In genomic region chr3:73665317-73665716, GRCh38 we compare ENCODE assay signal across 16 cellular contexts. TPM values are rescaled to one million over a fixed set of nuclear protein-coding genes. Genes with fewer than 3 reads are reported as not detected.
A peak's percentile ranks its signal among the peaks of the same experiment; 100 is the strongest.
DNase-seq lines count a peak whose midpoint lies in the region; TF ChIP-seq lines count a peak whose summit lies in the region.
"Had no signal": no experiment of that assay in that cellular context is flagged by ENCODE, and none has a peak within 500 bp of the region (broad histone marks: within the 10 kb centered on the region; RNA-seq: fewer than 3 reads in every experiment).

No MANE protein-coding gene starts in this region.

- no peak overlapping the region for H3K4me3 Mint-ChIP-seq in type B pancreatic cell
- H3K4me3 Mint-ChIP-seq: CD14-positive monocyte; CD8-positive, alpha-beta T cell; H9 had no signal

- TF ChIP-seq CTCF in KMS-11 (conservative IDR thresholded peaks at IDR 0.05; ENCODE audit: low read depth, low read length) (no peak), type B pancreatic cell (conservative IDR thresholded peaks at IDR 0.05) (no peak)

- H3K9ac ChIP-seq in BLaER1 (no peak overlapping the region), KMS-11 (no peak overlapping the region)

- H3K27ac Mint-ChIP-seq in type B pancreatic cell = peak overlapping the region; percentile 32
- H3K27ac Mint-ChIP-seq: CD14-positive monocyte; CD8-positive, alpha-beta T cell; H9 had no signal

- H3K36me3 ChIP-seq in BLaER1 (no peaks in the 10 kb centered on the region), KMS-11 (ENCODE audit: insufficient read depth) (no peaks in the 10 kb centered on the region)
- H3K36me3 ChIP-seq: BE2C had no signal

- H3K36me3 Mint-ChIP-seq in type B pancreatic cell = no peaks in the 10 kb centered on the region
- H3K36me3 Mint-ChIP-seq: CD14-positive monocyte; CD8-positive, alpha-beta T cell had no signal

- H3K27ac ChIP-seq in BLaER1 = no peak overlapping the region
- peak overlapping the region; percentile 61; the same call in 1 of the 2 replicates for H3K27ac ChIP-seq in KMS-11
- H3K27ac ChIP-seq: A549 had no signal

- H3K4me3 ChIP-seq in BLaER1 (no peak overlapping the region), KMS-11 (IDR thresholded peaks at IDR 0.05; ENCODE audit: insufficient read depth, low read depth, low read length) (no peak overlapping the region)
- H3K4me3 ChIP-seq: A549 had no signal

- H3K4me2 ChIP-seq in BLaER1 = peak overlapping the region; percentile 62; the same call in 1 of the 2 replicates
- H3K4me2 ChIP-seq in KMS-11 = 0 out of 2 replicates have a peak overlapping the region, but pooled peaks have one; percentile 73
- H3K4me2 ChIP-seq: A549 had no signal

- no peaks in the 10 kb centered on the region for H3K79me2 ChIP-seq in KMS-11 (ENCODE audit: insufficient read depth, low read depth)

- no peaks in the 10 kb centered on the region for H3K27me3 Mint-ChIP-seq in type B pancreatic cell

- no peak overlapping the region; the same call in 1 of the 2 replicates for H2AFZ ChIP-seq in KMS-11 (ENCODE audit: low read depth)

- H3K4me1 ChIP-seq in BLaER1 (peaks cover 24% of the 10 kb centered on the region), KMS-11 (ENCODE audit: low read depth, poor library complexity, severe bottlenecking) (peaks cover 30% of the 10 kb centered on the region)
- H3K4me1 ChIP-seq: A549, BE2C had no signal

- DNase-seq in SK-N-DZ (ENCODE audit: low spot score) (peak; percentile 82), type B pancreatic cell (ENCODE audit: extremely low spot score, unreplicated experiment) (no peak), SHP77 treated with DMSO at 0.1 percent for 48 hours (lab: John Stamatoyannopoulos, UW) (no peak), SKM-1 (lab: John Stamatoyannopoulos, UW; ENCODE audit: unreplicated experiment) (no peak)
- DNase-seq in activated CD8-positive, alpha-beta memory T cell treated with anti-CD3 and anti-CD28 coated beads, Interleukin-2, amount 50 U/mL, for 4 hours = no peak
- DNase-seq: BE2C; Caco-2; CD8-positive, alpha-beta T cell; DND-41; GDM1; GOT3; H9 had no signal

- peaks cover 22% of the 10 kb centered on the region for H3K4me1 Mint-ChIP-seq in type B pancreatic cell (ENCODE audit: unreplicated experiment)
- H3K4me1 Mint-ChIP-seq: CD14-positive monocyte had no signal

- H3K9me3 ChIP-seq in BLaER1 = no peaks in the 10 kb centered on the region
- H3K9me3 ChIP-seq: A549, BE2C, Caco-2 had no signal

- H4K20me1 ChIP-seq in BLaER1 = no peaks in the 10 kb centered on the region
- H4K20me1 ChIP-seq in KMS-11 (ENCODE audit: insufficient read depth) = no peaks in the 10 kb centered on the region

- H3K9me3 Mint-ChIP-seq in type B pancreatic cell = peaks cover 4% of the 10 kb centered on the region
- H3K9me3 Mint-ChIP-seq: H9 had no signal

- H3K27me3 ChIP-seq in BLaER1 (no peaks in the 10 kb centered on the region), KMS-11 (ENCODE audit: insufficient read depth, low read depth) (no peaks in the 10 kb centered on the region)
- H3K27me3 ChIP-seq: BE2C had no signal

RNA-seq across cellular contexts. Expression of gene PDZRN3, which starts 40.6 kb away (rescaled TPM):
- polyA plus RNA-seq in SK-N-DZ (2014; cell fraction: cytosol; rRNA removed) = 25.8 and 27.9 TPM in 2 replicates
- polyA plus RNA-seq in SK-N-DZ (2014; cell fraction: nucleus; rRNA removed) = 21.0 and 45.2 TPM in 2 replicates
- 18.1 and 58.6 TPM in 2 replicates for total RNA-seq in type B pancreatic cell (ENCODE audit: low replicate concordance)
- total RNA-seq: CD8-positive, alpha-beta T cell had no signal
- polyA plus RNA-seq: A549, CD14-positive monocyte had no signal
